Comparison of ENCODE assay signal across 1 cellular context in the genomic region with DNA sequence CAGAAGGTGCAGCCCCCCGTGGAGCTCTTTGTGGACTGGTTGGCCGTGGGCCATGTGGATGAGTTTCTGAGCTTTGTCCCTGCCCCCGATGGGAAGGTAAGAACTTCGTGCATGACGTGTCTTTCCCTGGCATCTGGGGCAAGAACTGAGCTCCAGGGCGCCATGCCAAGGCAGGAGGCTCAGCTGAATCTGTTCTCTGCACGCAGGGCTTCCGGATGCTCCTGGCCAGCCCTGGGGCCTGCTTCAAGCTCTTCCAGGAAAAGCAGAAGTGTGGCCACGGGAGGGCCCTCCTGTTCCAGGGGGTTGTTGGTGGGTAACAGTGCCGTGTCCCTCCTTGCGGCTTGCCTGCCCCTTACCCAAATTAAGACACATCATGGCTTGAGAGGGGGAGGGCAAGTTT.
TF ChIP-seq lines count a peak whose summit lies in the region.

No MANE protein-coding gene starts in this region.

TF ChIP-seq in SK-N-SH treated with all-trans-retinoic acid at 6 μM for 48 hours, 23 proteins besides CTCF, POLR2A, EP300 and RAD21 (continued from another document):
- TF ChIP-seq CSRNP3 (CRISPR knock-in tag; IDR thresholded peaks at IDR 0.05) (no peak), RARB (CRISPR knock-in tag; IDR thresholded peaks at IDR 0.05) (no peak), ZFP30 (CRISPR knock-in tag; IDR thresholded peaks at IDR 0.05) (no peak), GLIS3 (CRISPR knock-in tag; IDR thresholded peaks at IDR 0.05) (no peak), ISL1 (CRISPR knock-in tag; IDR thresholded peaks at IDR 0.05) (no peak), PPARA (CRISPR knock-in tag; IDR thresholded peaks at IDR 0.05; ENCODE audit: borderline replicate concordance) (no peak), CREB5 (CRISPR knock-in tag; IDR thresholded peaks at IDR 0.05; ENCODE audit: low read depth) (no peak), TCF4 (CRISPR knock-in tag; IDR thresholded peaks at IDR 0.05; ENCODE audit: borderline replicate concordance) (no peak), ARNTL (CRISPR knock-in tag; IDR thresholded peaks at IDR 0.05; ENCODE audit: borderline replicate concordance, low read depth) (no peak)
TF ChIP-seq in SK-N-SH treated with all-trans-retinoic acid at 6 μM for 48 hours: peak in this region for 0.
